ENCODE assay signal across 1 cellular context in genomic region chr19:34675919-34676318, GRCh38.
TF ChIP-seq lines count a peak whose summit lies in the region.

No MANE protein-coding gene starts in this region.

TF ChIP-seq in neural cell, 6 proteins besides CTCF, POLR2A, EP300 and RAD21 (continued from another document):
- no peak for TF ChIP-seq REST (IDR thresholded peaks at IDR 0.05; ENCODE audit: borderline replicate concordance)
- no peak for TF ChIP-seq TAF1 (IDR thresholded peaks at IDR 0.05; ENCODE audit: low read depth)
TF ChIP-seq in neural cell: peak in this region for 0.
